ENCODE assay signal across 1 cellular context in genomic region chr18:45059695-45060094, GRCh38.
TF ChIP-seq lines count a peak whose summit lies in the region.

No MANE protein-coding gene starts in this region.

TF ChIP-seq in SK-N-SH, 30 proteins besides CTCF, POLR2A, EP300 and RAD21 (continued from another document):
- TF ChIP-seq MEF2A (IDR thresholded peaks at IDR 0.05; ENCODE audit: borderline replicate concordance, low read depth) (no peak), SIN3A (IDR thresholded peaks at IDR 0.05; ENCODE audit: borderline replicate concordance, low read depth, low read length) (no peak), TCF12 (IDR thresholded peaks at IDR 0.05) (no peak), GABPA (IDR thresholded peaks at IDR 0.05; ENCODE audit: low read depth) (no peak), NRF1 (IDR thresholded peaks at IDR 0.05; ENCODE audit: low read depth, low read length) (no peak), ELF1 (IDR thresholded peaks at IDR 0.05) (no peak), TAF1 (IDR thresholded peaks at IDR 0.05; ENCODE audit: borderline replicate concordance, low read depth, low read length) (no peak), MXI1 (IDR thresholded peaks at IDR 0.05; ENCODE audit: low read depth, low read length) (no peak), TEAD4 (IDR thresholded peaks at IDR 0.05; ENCODE audit: borderline replicate concordance, insufficient read depth) (no peak), YY1 (IDR thresholded peaks at IDR 0.05; ENCODE audit: low read depth) (peak; percentile 51; the same call in 1 of the 2 replicates), REST (IDR thresholded peaks at IDR 0.05; ENCODE audit: low read depth, low read length) (0 out of 2 replicates have a peak, but pooled peaks have one; percentile 52)
- TF ChIP-seq, protein P1, sequence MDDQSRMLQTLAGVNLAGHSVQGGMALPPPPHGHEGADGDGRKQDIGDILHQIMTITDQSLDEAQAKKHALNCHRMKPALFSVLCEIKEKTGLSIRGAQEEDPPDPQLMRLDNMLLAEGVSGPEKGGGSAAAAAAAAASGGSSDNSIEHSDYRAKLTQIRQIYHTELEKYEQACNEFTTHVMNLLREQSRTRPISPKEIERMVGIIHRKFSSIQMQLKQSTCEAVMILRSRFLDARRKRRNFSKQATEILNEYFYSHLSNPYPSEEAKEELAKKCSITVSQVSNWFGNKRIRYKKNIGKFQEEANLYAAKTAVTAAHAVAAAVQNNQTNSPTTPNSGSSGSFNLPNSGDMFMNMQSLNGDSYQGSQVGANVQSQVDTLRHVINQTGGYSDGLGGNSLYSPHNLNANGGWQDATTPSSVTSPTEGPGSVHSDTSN (IDR thresholded peaks at IDR 0.05), result peak; percentile 12; the same call in 1 of the 2 replicates
